Comparison of ENCODE assay signal across 19 cellular contexts in genomic region chr7:135519233-135519688, GRCh38. TPM values are rescaled to one million over a fixed set of nuclear protein-coding genes. Genes with fewer than 3 reads are reported as not detected.
DNase-seq lines count a peak whose midpoint lies in the region; ATAC-seq and TF ChIP-seq lines count a peak whose summit lies in the region.
"Had no signal": no experiment of that assay in that cellular context is flagged by ENCODE, and none has a peak within 500 bp of the region (broad histone marks: within the 10 kb centered on the region; RNA-seq: fewer than 3 reads in every experiment).

No MANE protein-coding gene starts in this region.

- DNase-seq in cardiac muscle cell (ENCODE audit: low read depth in 1 of 2, low spot score in 1 of 2) (peak in 1 of 2 donors; percentile 4), right cardiac atrium (no peak), dermis microvascular lymphatic vessel endothelial cell (ENCODE audit: low read depth in 2 of 2) (peak; percentile 84 to 86), HPDE6-E6E7 (ENCODE audit: extremely low spot score) (no peak), NCI-H524 treated with DMSO at 0.1 percent for 48 hours (lab: John Stamatoyannopoulos, UW) (no peak)
- no peak for DNase-seq in activated CD8-positive, alpha-beta memory T cell treated with anti-CD3 and anti-CD28 coated beads for 24 hours
- DNase-seq: 8988T, DMS 273 treated with DMSO at 0.1 percent for 48 hours, GDM1, GOT3, NCI-H1417, NCI-H187, NCI-H2107, NCI-H226, NCI-H524 had no signal

- TF ChIP-seq RAD21 in liver (IDR thresholded peaks at IDR 0.05), result no peak

- H3K27ac ChIP-seq in cardiac muscle cell, result peak overlapping the region; percentile 12
- H3K27ac ChIP-seq in right cardiac atrium (ENCODE audit: low read length), result no peak overlapping the region
- H3K27ac ChIP-seq in liver (ENCODE audit: low read depth in 1 of 2, low read length in 2 of 2), result no peak overlapping the region
- H3K27ac ChIP-seq: SJSA1 had no signal

- H3K4me1 ChIP-seq in cardiac muscle cell (ENCODE audit: low read depth), result peaks cover 6% of the 10 kb centered on the region
- H3K4me1 ChIP-seq in right cardiac atrium (ENCODE audit: control insufficient read depth, insufficient read depth, low read length), result no peaks in the 10 kb centered on the region
- no peaks in the 10 kb centered on the region for H3K4me1 ChIP-seq in liver (ENCODE audit: control insufficient read depth in 4 of 4, insufficient read depth in 4 of 4, low read length in 3 of 4)
- H3K4me1 ChIP-seq: SJSA1 had no signal

- H3K36me3 ChIP-seq in cardiac muscle cell, result no peaks in the 10 kb centered on the region
- no peaks in the 10 kb centered on the region for H3K36me3 ChIP-seq in liver (ENCODE audit: control insufficient read depth in 4 of 4, insufficient read depth in 3 of 4, low read depth in 1 of 4, low read length in 3 of 4)
- H3K36me3 ChIP-seq: SJSA1 had no signal

- H3K27me3 ChIP-seq in cardiac muscle cell (no peaks in the 10 kb centered on the region), right cardiac atrium (ENCODE audit: control insufficient read depth, insufficient read depth) (no peaks in the 10 kb centered on the region), liver (ENCODE audit: control insufficient read depth in 4 of 4, insufficient read depth in 4 of 4, low read length in 3 of 4) (no peaks in the 10 kb centered on the region)
- H3K27me3 ChIP-seq: SJSA1 had no signal

- H3K9ac ChIP-seq in liver (ENCODE audit: low read depth in 1 of 2, low read length in 2 of 2), result no peak overlapping the region

- H3K4me3 ChIP-seq in cardiac muscle cell (no peak overlapping the region), right cardiac atrium (ENCODE audit: low read length) (no peak overlapping the region), liver (ENCODE audit: low read depth in 1 of 3, low read length in 3 of 3) (no peak overlapping the region)
- H3K4me3 ChIP-seq: SJSA1 had no signal

- intact Hi-C loops in right cardiac atrium (cut with DNase I), result no loop called here

- ATAC-seq in right cardiac atrium (no peak), HG02642 (IDR thresholded peaks at IDR 0.05; ENCODE audit: poor library complexity, unreplicated experiment) (no peak)
- ATAC-seq: Panc1 had no signal

- H3K9me3 ChIP-seq in cardiac muscle cell (ENCODE audit: low read depth) (no peaks in the 10 kb centered on the region), right cardiac atrium (ENCODE audit: control insufficient read depth, low read length) (no peaks in the 10 kb centered on the region), liver (ENCODE audit: control insufficient read depth in 4 of 4, low read length in 3 of 4) (no peaks in the 10 kb centered on the region)
- H3K9me3 ChIP-seq: SJSA1 had no signal

- no peak for TF ChIP-seq CTCF in cardiac muscle cell (IDR thresholded peaks at IDR 0.05; ENCODE audit: low read depth, low read length)
- TF ChIP-seq CTCF in liver (IDR thresholded peaks at IDR 0.05; ENCODE audit: low read depth, low read length, missing input control), result no peak

TF ChIP-seq in liver, 16 proteins besides CTCF, POLR2A, EP300 and RAD21:
- TF ChIP-seq EGR1 (IDR thresholded peaks at IDR 0.05; ENCODE audit: low read depth in 2 of 2) (no peak), NR2F2 (IDR thresholded peaks at IDR 0.05) (peak; percentile 82), ATF3 (IDR thresholded peaks at IDR 0.05) (no peak), TAF1 (conservative IDR thresholded peaks at IDR 0.05) (no peak)

RNA-seq across cellular contexts. Expression of gene CNOT4, which starts 9.4 kb away (rescaled TPM):
- total RNA-seq in cardiac muscle cell (11.5 and 14.5 TPM in 2 replicates), right cardiac atrium (10 to 100 TPM; 25.3 to 33.1 (median 29.3) TPM), dermis microvascular lymphatic vessel endothelial cell (5.8 and 7.3 TPM in 2 replicates), liver (10 to 100 TPM in 1 of 2 donors, 1 to 10 TPM in 1; 6.9 to 11.1 TPM)
- polyA plus RNA-seq in cardiac muscle cell (23.6 and 26.3 TPM in 2 replicates), right cardiac atrium (9.9 TPM), liver (10 to 100 TPM in 1 of 2 donors, 1 to 10 TPM in 1; 3.7 to 10.3 TPM)

RNA-seq across cellular contexts. Expression of gene NUP205, which starts 38.5 kb away (rescaled TPM):
- total RNA-seq in cardiac muscle cell (33.9 and 35.9 TPM in 2 replicates), right cardiac atrium (10 to 100 TPM; 14.4 to 22.1 (median 19.6) TPM), dermis microvascular lymphatic vessel endothelial cell (35.5 and 47.4 TPM in 2 replicates), liver (10 to 100 TPM; 16.6 to 27.8 TPM)
- polyA plus RNA-seq in cardiac muscle cell (21.8 and 22.3 TPM in 2 replicates), right cardiac atrium (12.2 TPM), liver (1 to 10 TPM; 6.3 to 7.5 TPM)

Comparison
In these comparisons a context has a peak if more than half of its experiments do, and no peak if none do; other contexts are left out.
1. DNase-seq: peak in dermis microvascular lymphatic vessel endothelial cell (2 of 2); none in right cardiac atrium (0 of 3), activated CD8-positive, alpha-beta memory T cell treated with anti-CD3 and anti-CD28 coated beads for 24 hours (single experiment), HPDE6-E6E7 (single experiment) and NCI-H524 treated with DMSO at 0.1 percent for 48 hours (single experiment).